In the genomic region with DNA sequence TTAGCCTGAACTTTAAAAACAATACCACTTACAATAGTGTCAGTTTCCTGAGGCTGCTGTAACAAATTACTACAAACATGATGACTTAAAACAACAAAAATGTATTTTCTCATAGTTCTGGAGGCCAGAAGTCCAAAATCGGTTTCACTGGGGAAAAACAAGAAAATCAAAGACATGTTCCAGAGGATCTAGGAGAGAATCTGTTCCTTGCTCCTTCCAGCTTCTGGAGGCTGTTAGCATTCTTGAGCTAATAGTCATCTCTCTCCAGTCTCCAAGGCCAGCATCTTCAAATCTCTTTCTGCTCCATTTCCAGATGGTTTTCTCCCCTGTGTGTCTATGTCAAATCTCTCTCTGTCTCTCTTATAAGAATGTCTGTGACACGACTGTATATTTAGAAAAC, we compare ENCODE assay signal across 16 cellular contexts.
DNase-seq lines count a peak whose midpoint lies in the region; ATAC-seq and TF ChIP-seq lines count a peak whose summit lies in the region.
"Had no signal": no experiment of that assay in that cellular context is flagged by ENCODE, and none has a peak within 500 bp of the region (broad histone marks: within the 10 kb centered on the region; RNA-seq: fewer than 3 reads in every experiment).

No MANE protein-coding gene starts in this region.

- H3K27ac ChIP-seq in gastroesophageal sphincter = no peak overlapping the region
- H3K27ac ChIP-seq: psoas muscle had no signal

- H3K9me3 ChIP-seq in gastroesophageal sphincter = peaks cover 0 to 8% (median 0%) of the 10 kb centered on the region in 3 donors

- H3K4me1 ChIP-seq in gastroesophageal sphincter = no peaks in the 10 kb centered on the region
- H3K4me1 ChIP-seq: psoas muscle had no signal

- H3K4me3 Mint-ChIP-seq in activated CD4-positive, alpha-beta memory T cell treated with anti-CD3 and anti-CD28 coated beads for 36 hours = no peak overlapping the region
- H3K4me3 Mint-ChIP-seq: dendritic cell treated with granulocyte-macrophage colony-stimulating factor and Interleukin-4, amounts not matched to agents 40 ng/mL and 50 ng/mL, for 4 days had no signal

- DNase-seq in GM04504 (ENCODE audit: low read depth) = peak; percentile 83
- peak; percentile 29 for DNase-seq in amniotic stem cell (lab: John Stamatoyannopoulos, UW)
- peak; percentile 64 for DNase-seq in stromal cell of bone marrow (ENCODE audit: low read depth)
- DNase-seq in activated CD4-positive, alpha-beta memory T cell treated with anti-CD3 and anti-CD28 coated beads for 36 hours = no peak
- DNase-seq: activated CD4-positive, alpha-beta T cell treated with anti-CD3 and anti-CD28 coated beads for 48 hours; activated T-cell treated with anti-CD3 and anti-CD28 coated beads, Interleukin-2, amount 50 U/mL, for 1 hour; GOT3; NCI-H1930; NCI-H82; psoas muscle; stimulated activated CD4-positive, alpha-beta T cell treated with anti-CD3 and anti-CD28 coated beads, Interleukin-2, amount 100 ng/mL, for 48 hours; T-helper 9 cell had no signal

- no peak overlapping the region for H3K27ac Mint-ChIP-seq in activated CD4-positive, alpha-beta memory T cell treated with anti-CD3 and anti-CD28 coated beads for 36 hours
- H3K27ac Mint-ChIP-seq: dendritic cell treated with granulocyte-macrophage colony-stimulating factor and Interleukin-4, amounts not matched to agents 40 ng/mL and 50 ng/mL, for 4 days had no signal

- ATAC-seq in gastroesophageal sphincter (peak; percentile 39), HG03378 (IDR thresholded peaks at IDR 0.05; ENCODE audit: unreplicated experiment) (no peak), GM19351 (IDR thresholded peaks at IDR 0.05; ENCODE audit: unreplicated experiment) (no peak)

- no peak overlapping the region for H3K4me3 ChIP-seq in gastroesophageal sphincter
- H3K4me3 ChIP-seq: psoas muscle had no signal

- no peaks in the 10 kb centered on the region for H3K27me3 ChIP-seq in gastroesophageal sphincter

- no peaks in the 10 kb centered on the region for H3K36me3 ChIP-seq in gastroesophageal sphincter

- 47 to 56% methylated on average over 2 of the region's 2 CpGs for WGBS in gastroesophageal sphincter (ENCODE audit: low coverage in 1 of 2), 2 donors

- TF ChIP-seq EP300 in gastroesophageal sphincter (IDR thresholded peaks at IDR 0.05) = no peak

- TF ChIP-seq CTCF in gastroesophageal sphincter (IDR thresholded peaks at IDR 0.05) = no peak

- intact Hi-C loops in activated CD4-positive, alpha-beta memory T cell treated with anti-CD3 and anti-CD28 coated beads for 36 hours (cut with micrococcal nuclease) = loop anchor here (10.0 kb wide), 1 partner anchor 602 kb away; a partner anchor contains a TSS

- H3K36me3 Mint-ChIP-seq in activated CD4-positive, alpha-beta memory T cell treated with anti-CD3 and anti-CD28 coated beads for 36 hours = peaks cover under 1% of the 10 kb centered on the region

- CTCF ChIA-PET in activated CD4-positive, alpha-beta memory T cell treated with anti-CD3 and anti-CD28 coated beads for 36 hours (lab: Charles Lee) = interaction anchor here (0.6 kb wide), 1 partner anchor 9 kb away, joined by 3 read pairs; no protein-coding TSS in a partner anchor

- peaks cover 23% of the 10 kb centered on the region for H3K27me3 Mint-ChIP-seq in activated CD4-positive, alpha-beta memory T cell treated with anti-CD3 and anti-CD28 coated beads for 36 hours

- TF ChIP-seq POLR2A in gastroesophageal sphincter (IDR thresholded peaks at IDR 0.05) = no peak

- POLR2A ChIA-PET in activated CD4-positive, alpha-beta memory T cell treated with anti-CD3 and anti-CD28 coated beads for 36 hours (lab: Charles Lee) = no interaction called here

- H3K4me1 Mint-ChIP-seq in activated CD4-positive, alpha-beta memory T cell treated with anti-CD3 and anti-CD28 coated beads for 36 hours (ENCODE audit: low read depth) = no peaks in the 10 kb centered on the region

- peaks cover 18% of the 10 kb centered on the region for H3K9me3 Mint-ChIP-seq in activated CD4-positive, alpha-beta memory T cell treated with anti-CD3 and anti-CD28 coated beads for 36 hours
